Comparison of ENCODE assay signal across 8 cellular contexts in the genomic region with DNA sequence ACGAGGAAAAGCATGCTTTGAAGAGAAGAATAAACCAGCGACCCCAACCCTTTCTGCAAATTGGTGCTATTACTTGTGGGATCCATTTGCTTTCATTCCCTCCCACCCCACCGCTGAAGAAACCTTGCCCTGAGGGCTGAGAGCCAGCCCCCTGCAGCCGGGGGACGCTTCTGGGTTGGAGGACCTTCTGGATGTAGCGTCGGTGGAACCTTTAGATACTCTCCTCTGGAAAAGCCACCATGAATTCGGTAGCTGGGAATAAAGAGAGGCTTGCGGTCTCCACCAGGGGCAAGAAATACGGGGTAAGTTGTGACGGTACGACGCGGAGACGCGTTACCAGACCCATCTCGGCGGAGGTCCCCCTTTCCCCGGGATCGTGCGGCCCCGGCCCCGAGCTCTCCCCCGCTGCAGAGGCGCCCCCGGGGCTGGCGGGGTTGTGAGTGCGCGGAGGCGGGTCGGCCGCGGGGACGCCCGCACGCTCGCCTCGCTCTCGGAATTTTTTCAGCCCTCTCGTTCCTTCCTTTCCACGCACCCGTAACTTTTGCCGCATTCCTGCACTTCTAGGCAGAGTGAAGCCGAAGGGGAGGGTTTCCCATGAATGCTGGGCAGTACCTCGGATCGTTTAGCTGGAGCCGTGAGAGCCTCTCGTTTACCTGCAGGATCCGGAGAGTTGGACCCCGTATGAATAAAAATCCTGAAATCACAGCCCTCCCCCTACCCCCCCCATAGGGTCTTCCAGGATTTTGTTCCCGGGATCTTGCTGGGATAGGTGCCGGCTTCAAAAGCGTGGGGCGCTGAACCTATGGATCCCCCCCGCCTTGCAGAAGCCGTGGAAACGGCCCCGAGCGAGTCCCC. TPM values are rescaled to one million over a fixed set of nuclear protein-coding genes. Genes with fewer than 3 reads are reported as not detected.
DNase-seq lines count a peak whose midpoint lies in the region; ATAC-seq, FAIRE-seq and TF ChIP-seq lines count a peak whose summit lies in the region.

No MANE protein-coding gene starts in this region.

- H3K27me3 ChIP-seq in BLaER1 (peaks cover 51% of the 10 kb centered on the region), SJSA1 (replicated peaks) (peaks cover 10% of the 10 kb centered on the region), mucosa of stomach (ENCODE audit: control insufficient read depth, insufficient read depth, low read length) (peaks cover 22% of the 10 kb centered on the region)

- peaks cover 27% of the 10 kb centered on the region for H4K20me1 ChIP-seq in BLaER1

- H3K9me3 ChIP-seq in BLaER1 = no peaks in the 10 kb centered on the region
- H3K9me3 ChIP-seq in SJSA1 (replicated peaks) = no peaks in the 10 kb centered on the region
- H3K9me3 ChIP-seq in mucosa of stomach (ENCODE audit: control insufficient read depth, low read length) = no peaks in the 10 kb centered on the region

- H3K27ac ChIP-seq in BLaER1 (no peak overlapping the region), SJSA1 (no peak overlapping the region)

- DNase-seq in H4 (ENCODE audit: low spot score) (peak; percentile 20), SJSA1 (ENCODE audit: low read depth in 1 of 2, low spot score in 2 of 2) (no peak), GM12892 (ENCODE audit: insufficient read length) (no peak)
- no peak for DNase-seq in effector memory CD8-positive, alpha-beta T cell

- peaks cover 14 to 15% of the 10 kb centered on the region in 2 donors for H3K4me1 Mint-ChIP-seq in effector memory CD8-positive, alpha-beta T cell (ENCODE audit: low read depth in 2 of 2)

- H3K27ac Mint-ChIP-seq in effector memory CD8-positive, alpha-beta T cell = no peak overlapping the region

- peaks cover 0 to 8% of the 10 kb centered on the region in 2 donors for H3K9me3 Mint-ChIP-seq in effector memory CD8-positive, alpha-beta T cell

- peaks cover 71 to 91% of the 10 kb centered on the region in 2 donors for H3K27me3 Mint-ChIP-seq in effector memory CD8-positive, alpha-beta T cell

- H3K9ac ChIP-seq in BLaER1 (no peak overlapping the region), mucosa of stomach (ENCODE audit: low read length) (peak overlapping the region; percentile 57)

- TF ChIP-seq POLR2A in GM12892 (IDR thresholded peaks at IDR 0.05; ENCODE audit: low read depth, low read length) = no peak

- no peak for ATAC-seq in effector memory CD8-positive, alpha-beta T cell (replicated peaks)
- ATAC-seq in GM21526 (IDR thresholded peaks at IDR 0.05; ENCODE audit: low FRiP score, unreplicated experiment) (no peak), HG03378 (IDR thresholded peaks at IDR 0.05; ENCODE audit: unreplicated experiment) (no peak)

- H3K36me3 ChIP-seq in BLaER1 = no peaks in the 10 kb centered on the region
- peaks cover 14% of the 10 kb centered on the region for H3K36me3 ChIP-seq in SJSA1
- no peaks in the 10 kb centered on the region for H3K36me3 ChIP-seq in mucosa of stomach (ENCODE audit: control insufficient read depth, insufficient read depth, low read length)

- peak overlapping the region; percentile 98 for H3K4me2 ChIP-seq in BLaER1

- peaks cover 2% of the 10 kb centered on the region for H3K36me3 Mint-ChIP-seq in effector memory CD8-positive, alpha-beta T cell (ENCODE audit: insufficient read depth)

- peak overlapping the region; percentile 73 for H3K4me3 ChIP-seq in BLaER1
- H3K4me3 ChIP-seq in SJSA1 = peak overlapping the region; percentile 62
- H3K4me3 ChIP-seq in mucosa of stomach (ENCODE audit: low read length) = peak overlapping the region; percentile 35

- FAIRE-seq in GM12892 (lab: Jason Lieb, UNC) = no peak

- H3K4me1 ChIP-seq in BLaER1 (peaks cover 37% of the 10 kb centered on the region), SJSA1 (replicated peaks) (peaks cover 44% of the 10 kb centered on the region), mucosa of stomach (ENCODE audit: control insufficient read depth, insufficient read depth, low read length) (peaks cover 18% of the 10 kb centered on the region)

- H3K4me3 Mint-ChIP-seq in effector memory CD8-positive, alpha-beta T cell = peak overlapping the region; percentile 80 to 81

RNA-seq across cellular contexts. Expression of a gene that starts 0.6 kb away (rescaled TPM):
- total RNA-seq in H4 (2014; rRNA removed; shearing (Covaris generic)) = 14.3 and 14.7 TPM in 2 replicates
- total RNA-seq in SJSA1 (2014; rRNA removed; shearing (Covaris generic)) = 3.9 and 5.9 TPM in 2 replicates
- polyA plus RNA-seq in GM12892 (2012; ENCODE audit: missing spikeins) = 1.9 TPM
